39 cellular contexts compared by ENCODE assay signal in genomic region chr5:135468541-135468940, GRCh38. TPM values are rescaled to one million over a fixed set of nuclear protein-coding genes. Genes with fewer than 3 reads are reported as not detected.
"Had no signal": no experiment of that assay in that cellular context is flagged by ENCODE, and none has a peak within 500 bp of the region (broad histone marks: within the 10 kb centered on the region; RNA-seq: fewer than 3 reads in every experiment).

No MANE protein-coding gene starts in this region.

- FAIRE-seq: astrocyte had no signal

- DNase-seq: activated CD4-positive, alpha-beta T cell treated with anti-CD3 and anti-CD28 coated beads, Interleukin-2, amount 10 ng/mL, durations not matched to agents 24 days and 14 days; activated CD4-positive, alpha-beta T cell treated with anti-CD3 and anti-CD28 coated beads, Interleukin-2, amount 50 U/mL, for 4 hours; activated CD8-positive, alpha-beta T cell treated with anti-CD3 and anti-CD28 coated beads for 36 hours; activated gamma-delta T cell treated with Interleukin-2 at 50 U/mL for 16 hours; activated naive CD4-positive, alpha-beta T cell treated with anti-CD3 and anti-CD28 coated beads for 36 hours; activated T-cell treated with anti-CD3 and anti-CD28 coated beads, Interleukin-2, amount 50 U/mL, for 1 hour; activated T-cell treated with anti-CD3 and anti-CD28 coated beads, Interleukin-2, amount 50 U/mL, for 72 hours; adrenal gland; body of pancreas; Kasumi-1; KG1; MG63; NCI-H1048; NCI-H1105 treated with DMSO at 0.1 percent for 48 hours; NCI-H1436; NCI-H1694; NCI-H1930; NCI-H2081 treated with DMSO at 0.1 percent for 48 hours; NCI-H510A; NCI-H526; NCI-H748 treated with DMSO at 0.1 percent for 48 hours; NK-92 treated with Interleukin-12 subunit alpha and Interleukin-12 subunit beta, amount 100 ng/mL, for 24 hours; PC-3; Peyer's patch; RPMI8226; SIG-M5; SW 1271; T-helper 1 cell; T-helper 2 cell; T-helper 9 cell; WERI-Rb-1 had no signal

- H3K9me3 ChIP-seq: adrenal gland, body of pancreas, breast epithelium, MG63, Peyer's patch had no signal

- H3K4me3 ChIP-seq: adrenal gland, body of pancreas, breast epithelium, MG63, Peyer's patch had no signal

- H3K27ac ChIP-seq: adrenal gland, body of pancreas, breast epithelium, Peyer's patch, WERI-Rb-1 had no signal

- H3K27me3 ChIP-seq: Peyer's patch had no signal

- H3K4me1 ChIP-seq: adrenal gland, breast epithelium, Peyer's patch had no signal

- H3K36me3 ChIP-seq: adrenal gland, breast epithelium, MG63, Peyer's patch, WERI-Rb-1 had no signal

RNA-seq across cellular contexts. Expression of gene TIFAB, which starts 16.4 kb away (rescaled TPM):
- total RNA-seq: activated CD4-positive, alpha-beta T cell treated with anti-CD3 and anti-CD28 coated beads, Interleukin-2, amount 10 ng/mL, durations not matched to agents 24 days and 14 days; activated CD8-positive, alpha-beta memory T cell treated with anti-CD3 and anti-CD28 coated beads for 36 hours; activated CD8-positive, alpha-beta T cell treated with anti-CD3 and anti-CD28 coated beads for 36 hours; activated naive CD4-positive, alpha-beta T cell treated with anti-CD3 and anti-CD28 coated beads for 36 hours; activated naive CD4-positive, alpha-beta T cell treated with anti-CD3 and anti-CD28 coated beads, Interleukin-2, amount 50 U/mL, for 72 hours; activated T-cell treated with anti-CD3 and anti-CD28 coated beads, Interleukin-2, amount 50 U/mL, for 72 hours; activated T-helper 17 cell treated with anti-CD3 and anti-CD28 coated beads, Interleukin-2, amount 50 U/mL, for 72 hours; adrenal gland; astrocyte; body of pancreas; breast epithelium; cardiac septum; PC-3; Right ventricle myocardium inferior; SK-MEL-5 had no signal

RNA-seq across cellular contexts. Expression of gene DCANP1, which starts 21.4 kb away (rescaled TPM):
- total RNA-seq: activated CD4-positive, alpha-beta T cell treated with anti-CD3 and anti-CD28 coated beads, Interleukin-2, amount 10 ng/mL, durations not matched to agents 24 days and 14 days; activated CD8-positive, alpha-beta memory T cell treated with anti-CD3 and anti-CD28 coated beads for 36 hours; activated CD8-positive, alpha-beta T cell treated with anti-CD3 and anti-CD28 coated beads for 36 hours; activated naive CD4-positive, alpha-beta T cell treated with anti-CD3 and anti-CD28 coated beads for 36 hours; activated naive CD4-positive, alpha-beta T cell treated with anti-CD3 and anti-CD28 coated beads, Interleukin-2, amount 50 U/mL, for 72 hours; activated T-cell treated with anti-CD3 and anti-CD28 coated beads, Interleukin-2, amount 50 U/mL, for 72 hours; activated T-helper 17 cell treated with anti-CD3 and anti-CD28 coated beads, Interleukin-2, amount 50 U/mL, for 72 hours; adrenal gland; astrocyte; breast epithelium; cardiac septum; PC-3; Right ventricle myocardium inferior; SK-MEL-5 had no signal
